ENCODE assay signal across 21 cellular contexts in the genomic region with DNA sequence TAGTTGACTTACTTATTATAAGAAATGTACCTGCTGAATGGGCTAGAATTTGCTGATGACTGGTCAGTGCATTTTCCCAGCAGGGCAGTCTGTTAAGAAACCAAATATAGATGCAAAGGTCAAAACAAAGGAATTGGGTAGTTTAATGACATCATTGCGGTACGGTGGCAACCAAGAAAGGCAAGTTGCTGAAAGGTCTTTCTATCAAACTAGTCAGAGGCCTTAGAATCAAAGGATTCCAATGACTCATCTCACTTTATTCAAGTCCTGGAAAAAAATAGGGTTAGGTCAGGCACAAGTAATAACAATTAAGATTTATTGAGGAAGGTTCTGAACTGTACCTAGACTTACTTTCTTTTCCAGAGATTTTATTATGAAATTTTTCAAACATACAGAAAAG.
A peak's percentile ranks its signal among the peaks of the same experiment; 100 is the strongest.
DNase-seq lines count a peak whose midpoint lies in the region; ATAC-seq and TF ChIP-seq lines count a peak whose summit lies in the region.
"Had no signal": no experiment of that assay in that cellular context is flagged by ENCODE, and none has a peak within 500 bp of the region (broad histone marks: within the 10 kb centered on the region; RNA-seq: fewer than 3 reads in every experiment).

No MANE protein-coding gene starts in this region.

- H3K9me3 ChIP-seq in mammary epithelial cell (replicated peaks; ENCODE audit: insufficient read depth, low read length): no peaks in the 10 kb centered on the region
- H3K9me3 ChIP-seq: upper lobe of right lung had no signal

- DNase-seq in COLO829 (ENCODE audit: low spot score) (peak; percentile 60), M059J (ENCODE audit: low read depth) (peak; percentile 97), mammary epithelial cell (peak; percentile 17), iris pigment epithelial cell (ENCODE audit: low read depth) (peak; percentile 11), dedifferentiated amniotic fluid mesenchymal stem cell (ENCODE audit: extremely low spot score) (no peak), anterior cingulate cortex (lab: John Stamatoyannopoulos, UW) (no peak)
- DNase-seq: activated CD4-positive, alpha-beta memory T cell treated with anti-CD3 and anti-CD28 coated beads for 36 hours; activated T-cell treated with anti-CD3 and anti-CD28 coated beads, Interleukin-2, amount 50 U/mL, for 4 hours; GF-D8; hippocampal formation; left colon; NCI-H1436; NCI-H345; posterior cingulate gyrus; stimulated activated naive CD4-positive, alpha-beta T cell treated with Interleukin-2 at 50 U/mL for 16 hours; upper lobe of right lung had no signal

- CTCF ChIA-PET in mammary epithelial cell (lab: Charles Lee; ENCODE audit: low non-redundant PET): no interaction called here

- ATAC-seq in HG02884 (IDR thresholded peaks at IDR 0.05; ENCODE audit: unreplicated experiment) (no peak), GM21381 (IDR thresholded peaks at IDR 0.05; ENCODE audit: unreplicated experiment) (no peak)
- ATAC-seq: activated T-cell treated with anti-CD3 and anti-CD28 coated beads, Interleukin-2, amount 50 U/mL, for 4 hours; left colon; SK-N-SH treated with all-trans-retinoic acid at 6 μM for 48 hours; upper lobe of right lung had no signal

- H3K9ac ChIP-seq in mammary epithelial cell (ENCODE audit: insufficient read depth, low read length): no peak overlapping the region
- H3K9ac ChIP-seq: KMS-11 had no signal

- intact Hi-C loops in mammary epithelial cell (cut with micrococcal nuclease): no loop called here

- no TSS peak for BruUV-seq in mammary epithelial cell (replicated peaks; lab: Mats Ljungman, UMichigan)

- dilution Hi-C loops in mammary epithelial cell (cut with HindIII; ENCODE audit: low sequenced_read_pairs): no loop called here

- H3K4me1 ChIP-seq in mammary epithelial cell (ENCODE audit: insufficient read depth, low read length): no peaks in the 10 kb centered on the region
- H3K4me1 ChIP-seq: upper lobe of right lung had no signal

- H3K27me3 ChIP-seq in mammary epithelial cell (ENCODE audit: insufficient read depth, low read length): no peaks in the 10 kb centered on the region
- H3K27me3 ChIP-seq: upper lobe of right lung had no signal

- H3K27ac ChIP-seq in mammary epithelial cell (ENCODE audit: insufficient read depth, low read depth, low read length): no peak overlapping the region
- H3K27ac ChIP-seq: HL-60, KMS-11, upper lobe of right lung had no signal

- H3K4me3 ChIP-seq in mammary epithelial cell (replicated peaks in 1 of 3; ENCODE audit: insufficient read depth in 1 of 3, low read depth in 2 of 3, low read length in 3 of 3): no peak overlapping the region
- H3K4me3 ChIP-seq: upper lobe of right lung had no signal

- no peak overlapping the region for H3K4me2 ChIP-seq in mammary epithelial cell (ENCODE audit: insufficient read depth, low read depth, low read length)
- H3K4me2 ChIP-seq: KMS-11 had no signal

- in situ Hi-C loops in mammary epithelial cell (cut with MboI; ENCODE audit: low sequenced_read_pairs in 2 of 2): loop anchor here in 1 of 2 donors (25.0 kb wide), 1 partner anchor 340 kb away; no protein-coding TSS in a partner anchor

- H2AFZ ChIP-seq in mammary epithelial cell (ENCODE audit: low read depth, low read length): no peak overlapping the region

- H3K79me2 ChIP-seq in mammary epithelial cell (ENCODE audit: insufficient read depth, low read length): no peaks in the 10 kb centered on the region

- H3K36me3 ChIP-seq in mammary epithelial cell (ENCODE audit: insufficient read depth, low read length): no peaks in the 10 kb centered on the region
- H3K36me3 ChIP-seq: upper lobe of right lung had no signal

- 93% methylated on average over 2 of the region's 2 CpGs for WGBS in mammary epithelial cell (ENCODE audit: low coverage, missing lambda C conversion rate)

- TF ChIP-seq CTCF in mammary epithelial cell (conservative IDR thresholded peaks at IDR 0.05 in 1 of 2, IDR thresholded peaks at IDR 0.05 in 1 of 2; ENCODE audit: extremely low read depth in 1 of 2, insufficient read depth in 1 of 2, low read depth in 1 of 2, low read length in 2 of 2): no peak

- no peaks in the 10 kb centered on the region for H4K20me1 ChIP-seq in mammary epithelial cell (ENCODE audit: insufficient read depth, low read length)

Comparison
In these comparisons a context has a peak if more than half of its experiments do, and no peak if none do; other contexts are left out.
1. DNase-seq: peak in COLO829 (single experiment), M059J (single experiment), mammary epithelial cell (single experiment) and iris pigment epithelial cell (single experiment); none in dedifferentiated amniotic fluid mesenchymal stem cell (single experiment) and anterior cingulate cortex (0 of 58).